20 cellular contexts compared by ENCODE assay signal in genomic region chr2:29601872-29602271, GRCh38.
DNase-seq lines count a peak whose midpoint lies in the region; ATAC-seq, FAIRE-seq and TF ChIP-seq lines count a peak whose summit lies in the region.
"Had no signal": no experiment of that assay in that cellular context is flagged by ENCODE, and none has a peak within 500 bp of the region (broad histone marks: within the 10 kb centered on the region; RNA-seq: fewer than 3 reads in every experiment).

No MANE protein-coding gene starts in this region.

- H3K27ac ChIP-seq in breast epithelium (no peak overlapping the region), PC-3 (ENCODE audit: low read length) (no peak overlapping the region), H1 (ENCODE audit: low read depth, low read length) (no peak overlapping the region), suprapubic skin (no peak overlapping the region)
- H3K27ac ChIP-seq: 22Rv1 had no signal

- no peak overlapping the region for H3K4me2 ChIP-seq in PC-3 (ENCODE audit: low read length)
- H3K4me2 ChIP-seq in H1 (ENCODE audit: insufficient read depth in 1 of 2, low read depth in 2 of 2, low read length in 2 of 2): no peak overlapping the region

- in situ Hi-C loops in GM13977 (cut with MboI; ENCODE audit: low pct_unique_long_range_greater_than_20kb, low sequenced_read_pairs, unreplicated experiment): no loop called here

- TF ChIP-seq RAD21 in H1 (IDR thresholded peaks at IDR 0.05 in 1 of 2, conservative IDR thresholded peaks at IDR 0.05 in 1 of 2; ENCODE audit: low read depth in 2 of 2, low read length in 2 of 2): no peak

- no peak overlapping the region for H3K4me3 ChIP-seq in breast epithelium
- no peak overlapping the region for H3K4me3 ChIP-seq in PC-3 (ENCODE audit: low read length)
- no peak overlapping the region for H3K4me3 ChIP-seq in H1 (ENCODE audit: extremely low read depth in 1 of 4, insufficient read depth in 2 of 4, low read depth in 3 of 4, low read length in 4 of 4)
- no peak overlapping the region for H3K4me3 ChIP-seq in suprapubic skin
- H3K4me3 ChIP-seq: HAP-1 had no signal

- H3K4me1 Mint-ChIP-seq in MCF 10A (ENCODE audit: insufficient read depth, unreplicated experiment): peaks cover 20% of the 10 kb centered on the region

- 0 out of 2 replicates have a peak overlapping the region, but pooled peaks have one; percentile 9 for H2BK12ac ChIP-seq in H1 (ENCODE audit: low read depth, low read length)

- no peak overlapping the region for H3K56ac ChIP-seq in H1 (replicated peaks; ENCODE audit: insufficient read length, low read depth, low read length)

- H3K14ac ChIP-seq in H1 (ENCODE audit: insufficient read length): no peak overlapping the region

- H3K23me2 ChIP-seq in H1 (ENCODE audit: low read depth, low read length): no peaks in the 10 kb centered on the region

- CTCF ChIA-PET in MCF 10A (lab: Yijun Ruan, JAX) (interaction anchor here (0.6 kb wide), 1 partner anchor 98 kb away, joined by 3 read pairs; no protein-coding TSS in a partner anchor), PC-3 (lab: Charles Lee) (no interaction called here), H1 (lab: Charles Lee; ENCODE audit: partially characterized antibody) (interaction anchor here (1.4 kb wide), 1 partner anchor 14 kb away, joined by 4 read pairs; no protein-coding TSS in a partner anchor)

- POLR2A ChIA-PET in MCF 10A (lab: Yijun Ruan, JAX) (no interaction called here), PC-3 (lab: Charles Lee; ENCODE audit: unreplicated experiment) (no interaction called here), H1 (lab: Charles Lee; ENCODE audit: partially characterized antibody) (no interaction called here)

- H3K9me2 ChIP-seq in PC-3 (replicated peaks; ENCODE audit: low read length): no peaks in the 10 kb centered on the region

- no peaks in the 10 kb centered on the region for H3K79me1 ChIP-seq in H1 (ENCODE audit: low read depth, low read length)

- no peaks in the 10 kb centered on the region for H3K27me3 Mint-ChIP-seq in MCF 10A (ENCODE audit: insufficient read depth, unreplicated experiment)

- WGBS in H1 (ENCODE audit: extremely low coverage in 1 of 2, insufficient coverage in 1 of 2, insufficient read length in 1 of 2, insufficient replicate concordance in 2 of 2, low coverage in 1 of 2, low lambda C conversion rate in 2 of 2, missing lambda C conversion rate in 1 of 2), 2 experiments: 98% methylated on average over 3 of the region's 3 CpGs; no CpG with 5 or more reads in 1 of the 2 experiments
- 64% methylated on average over 3 of the region's 3 CpGs for WGBS in suprapubic skin

- H3K9me3 Mint-ChIP-seq in MCF 10A (ENCODE audit: unreplicated experiment): no peaks in the 10 kb centered on the region
- H3K9me3 Mint-ChIP-seq: CD8-positive, alpha-beta T cell had no signal

- no peak overlapping the region for H3K27ac Mint-ChIP-seq in MCF 10A (ENCODE audit: low read depth, unreplicated experiment)
- H3K27ac Mint-ChIP-seq: CD14-positive monocyte; CD8-positive, alpha-beta T cell; HFFc6 had no signal

- no peak overlapping the region for H2BK120ac ChIP-seq in H1 (replicated peaks; ENCODE audit: low read depth, low read length)

- no peak overlapping the region for H2AK5ac ChIP-seq in H1 (ENCODE audit: low read depth, low read length)

- H4K20me1 ChIP-seq in PC-3 (ENCODE audit: low read length) (no peaks in the 10 kb centered on the region), H1 (replicated peaks in 1 of 2; ENCODE audit: control insufficient read depth in 1 of 2, insufficient read depth in 2 of 2, low read length in 2 of 2) (no peaks in the 10 kb centered on the region)

- H3K79me2 ChIP-seq in PC-3 (ENCODE audit: low read length) (no peaks in the 10 kb centered on the region), H1 (ENCODE audit: control insufficient read depth in 1 of 2, insufficient read depth in 2 of 2, low read length in 2 of 2) (no peaks in the 10 kb centered on the region)

- TF ChIP-seq EP300 in H1 (IDR thresholded peaks at IDR 0.05; ENCODE audit: borderline replicate concordance in 1 of 2, low read depth in 2 of 2, low read length in 2 of 2) (no peak), suprapubic skin (IDR thresholded peaks at IDR 0.05) (no peak)

- no peak overlapping the region for H2AFZ ChIP-seq in PC-3 (ENCODE audit: low read length)
- H2AFZ ChIP-seq in H1 (ENCODE audit: low read length): no peak overlapping the region

- no peaks in the 10 kb centered on the region for H3K9me3 ChIP-seq in breast epithelium
- H3K9me3 ChIP-seq in PC-3 (ENCODE audit: low read length): no peaks in the 10 kb centered on the region
- no peaks in the 10 kb centered on the region for H3K9me3 ChIP-seq in H1 (ENCODE audit: insufficient read depth in 2 of 2, low read depth in 1 of 2, low read length in 1 of 2)
- H3K9me3 ChIP-seq in suprapubic skin: no peaks in the 10 kb centered on the region
- H3K9me3 ChIP-seq: HAP-1 had no signal

- no peak for TF ChIP-seq POLR2A in breast epithelium (IDR thresholded peaks at IDR 0.05)
- TF ChIP-seq POLR2A in H1 (IDR thresholded peaks at IDR 0.05; ENCODE audit: control extremely low read depth in 1 of 2, low read depth in 2 of 2, low read length in 2 of 2): no peak
- no peak for TF ChIP-seq POLR2A in suprapubic skin (IDR thresholded peaks at IDR 0.05)

- H3K36me3 ChIP-seq in breast epithelium: no peaks in the 10 kb centered on the region
- H3K36me3 ChIP-seq in PC-3 (ENCODE audit: low read depth, low read length): no peaks in the 10 kb centered on the region
- H3K36me3 ChIP-seq in H1 (ENCODE audit: control insufficient read depth in 2 of 4, insufficient read depth in 4 of 4, low read length in 3 of 4): no peaks in the 10 kb centered on the region
- no peaks in the 10 kb centered on the region for H3K36me3 ChIP-seq in suprapubic skin
- H3K36me3 ChIP-seq: HAP-1 had no signal

- no peak overlapping the region for H3K23ac ChIP-seq in H1 (ENCODE audit: insufficient read length)

- H2BK5ac ChIP-seq in H1 (ENCODE audit: low read depth, low read length): peak overlapping the region; percentile 60; the same call in 1 of the 2 replicates

- no peaks in the 10 kb centered on the region for H3F3A ChIP-seq in PC-3 (ENCODE audit: low read length, unreplicated experiment)

- TF ChIP-seq CTCF in MCF 10A (IDR thresholded peaks at IDR 0.05; ENCODE audit: unreplicated experiment) (no peak), breast epithelium (IDR thresholded peaks at IDR 0.05) (no peak), PC-3 (conservative IDR thresholded peaks at IDR 0.05; ENCODE audit: low read depth, low read length) (no peak), H1 (IDR thresholded peaks at IDR 0.05; ENCODE audit: control extremely low read depth in 1 of 3, insufficient read depth in 1 of 3, low read depth in 1 of 3, low read length in 3 of 3) (no peak), suprapubic skin (IDR thresholded peaks at IDR 0.05) (no peak), GM13977 (IDR thresholded peaks at IDR 0.05; ENCODE audit: extremely low read depth, insufficient read depth, missing control alignments) (no peak)

- H4K91ac ChIP-seq in H1 (replicated peaks; ENCODE audit: insufficient read length, low read length): no peak overlapping the region

- H3K4me1 ChIP-seq in breast epithelium (no peaks in the 10 kb centered on the region), PC-3 (ENCODE audit: insufficient read depth, low read length) (peaks cover 33% of the 10 kb centered on the region), H1 (replicated peaks in 1 of 4; ENCODE audit: control insufficient read depth in 3 of 4, insufficient read depth in 4 of 4, low read length in 3 of 4) (peaks cover 1 to 16% (median 6%) of the 10 kb centered on the region in 4 experiments; a peak in 4 of 7 replicates), suprapubic skin (no peaks in the 10 kb centered on the region)
- H3K4me1 ChIP-seq: HAP-1 had no signal

- no peak for ATAC-seq in PC-3
- ATAC-seq in HG03045 (IDR thresholded peaks at IDR 0.05; ENCODE audit: unreplicated experiment): no peak
- ATAC-seq: CD8-positive, alpha-beta T cell had no signal

- intact Hi-C loops in MCF 10A (cut with micrococcal nuclease): no loop called here
- intact Hi-C loops in breast epithelium (cut with DNase I; ENCODE audit: low total_unique reads): no loop called here
- intact Hi-C loops in PC-3 (cut with micrococcal nuclease): no loop called here

- H3K27me3 ChIP-seq in breast epithelium (no peaks in the 10 kb centered on the region), PC-3 (ENCODE audit: low read length) (no peaks in the 10 kb centered on the region), H1 (replicated peaks in 1 of 4; ENCODE audit: control insufficient read depth in 3 of 4, extremely low read depth in 1 of 4, insufficient read depth in 3 of 4, low read length in 3 of 4) (no peaks in the 10 kb centered on the region), suprapubic skin (no peaks in the 10 kb centered on the region)

- no peak overlapping the region for H3K4me3 Mint-ChIP-seq in MCF 10A (ENCODE audit: unreplicated experiment)
- H3K4me3 Mint-ChIP-seq: CD14-positive monocyte; CD8-positive, alpha-beta T cell; HFFc6 had no signal

- FAIRE-seq in H1 (lab: Jason Lieb, UNC): no peak
- FAIRE-seq: D721Med, GM12892, GM19239 had no signal

- DNase-seq in MCF 10A (ENCODE audit: unreplicated experiment) (peak; percentile 25), breast epithelium (ENCODE audit: low spot score in 2 of 2) (no peak), PC-3 (peak; percentile 67), H1 (ENCODE audit: low read depth in 1 of 2, low spot score in 2 of 2) (no peak), suprapubic skin (ENCODE audit: low spot score in 2 of 2) (no peak), GM13977 (ENCODE audit: low spot score) (no peak)
- no peak for DNase-seq in activated effector memory CD4-positive, alpha-beta T cell treated with anti-CD3 and anti-CD28 coated beads, Interleukin-2, amount 50 U/mL, for 16 hours
- DNase-seq: CD8-positive, alpha-beta T cell; COR-L47; DMS53; GDM1; GOT3; HFFc6 had no signal

- no peak overlapping the region for H3K4ac ChIP-seq in H1 (replicated peaks; ENCODE audit: insufficient read length, low read depth, low read length)

- 0 out of 2 replicates have a peak overlapping the region, but pooled peaks have one; percentile 61 for H2BK15ac ChIP-seq in H1 (ENCODE audit: low read length)

- BruUV-seq in MCF 10A (replicated peaks; lab: Mats Ljungman, UMichigan): no TSS peak
- BruUV-seq in PC-3 (replicated peaks; lab: Mats Ljungman, UMichigan): no TSS peak

- H4K8ac ChIP-seq in H1 (ENCODE audit: extremely low read depth, insufficient read depth, low read length): no peak overlapping the region

- 0 out of 2 replicates have a peak overlapping the region, but pooled peaks have one; percentile 48 for H2BK20ac ChIP-seq in H1 (ENCODE audit: low read length)

- peak overlapping the region; percentile 32; the same call in 1 of the 2 replicates for H3K18ac ChIP-seq in H1 (ENCODE audit: extremely low read depth, low read length)

- no peaks in the 10 kb centered on the region for H3K36me3 Mint-ChIP-seq in MCF 10A (ENCODE audit: insufficient read depth, unreplicated experiment)
- H3K36me3 Mint-ChIP-seq: CD14-positive monocyte; CD8-positive, alpha-beta T cell had no signal

- H3K9ac ChIP-seq in PC-3 (ENCODE audit: low read length) (no peak overlapping the region), H1 (replicated peaks in 1 of 4; ENCODE audit: extremely low read depth in 1 of 4, low read depth in 3 of 4, low read length in 3 of 4) (no peak overlapping the region)

- no peak overlapping the region for H4K5ac ChIP-seq in H1 (ENCODE audit: insufficient read length, low read depth, low read length)

Comparison
In these comparisons a context has a peak if more than half of its experiments do, and no peak if none do; other contexts are left out.
1. DNase-seq: peak in MCF 10A (single experiment) and PC-3 (single experiment); none in breast epithelium (0 of 2), H1 (0 of 2), suprapubic skin (0 of 2), GM13977 (single experiment) and activated effector memory CD4-positive, alpha-beta T cell treated with anti-CD3 and anti-CD28 coated beads, Interleukin-2, amount 50 U/mL, for 16 hours (single experiment).